ENCODE assay signal across 1 cellular context in genomic region chr6:113432729-113433505, GRCh38.
TF ChIP-seq lines count a peak whose summit lies in the region.

No MANE protein-coding gene starts in this region.

TF ChIP-seq in SK-N-SH treated with all-trans-retinoic acid at 6 μM for 48 hours, 23 proteins besides CTCF, POLR2A, EP300 and RAD21 (continued from another document):
- TF ChIP-seq, protein P1, sequence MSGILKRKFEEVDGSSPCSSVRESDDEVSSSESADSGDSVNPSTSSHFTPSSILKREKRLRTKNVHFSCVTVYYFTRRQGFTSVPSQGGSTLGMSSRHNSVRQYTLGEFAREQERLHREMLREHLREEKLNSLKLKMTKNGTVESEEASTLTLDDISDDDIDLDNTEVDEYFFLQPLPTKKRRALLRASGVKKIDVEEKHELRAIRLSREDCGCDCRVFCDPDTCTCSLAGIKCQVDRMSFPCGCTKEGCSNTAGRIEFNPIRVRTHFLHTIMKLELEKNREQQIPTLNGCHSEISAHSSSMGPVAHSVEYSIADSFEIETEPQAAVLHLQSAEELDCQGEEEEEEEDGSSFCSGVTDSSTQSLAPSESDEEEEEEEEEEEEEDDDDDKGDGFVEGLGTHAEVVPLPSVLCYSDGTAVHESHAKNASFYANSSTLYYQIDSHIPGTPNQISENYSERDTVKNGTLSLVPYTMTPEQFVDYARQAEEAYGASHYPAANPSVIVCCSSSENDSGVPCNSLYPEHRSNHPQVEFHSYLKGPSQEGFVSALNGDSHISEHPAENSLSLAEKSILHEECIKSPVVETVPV (CRISPR knock-in tag; IDR thresholded peaks at IDR 0.05): no peak
- TF ChIP-seq, protein P2, sequence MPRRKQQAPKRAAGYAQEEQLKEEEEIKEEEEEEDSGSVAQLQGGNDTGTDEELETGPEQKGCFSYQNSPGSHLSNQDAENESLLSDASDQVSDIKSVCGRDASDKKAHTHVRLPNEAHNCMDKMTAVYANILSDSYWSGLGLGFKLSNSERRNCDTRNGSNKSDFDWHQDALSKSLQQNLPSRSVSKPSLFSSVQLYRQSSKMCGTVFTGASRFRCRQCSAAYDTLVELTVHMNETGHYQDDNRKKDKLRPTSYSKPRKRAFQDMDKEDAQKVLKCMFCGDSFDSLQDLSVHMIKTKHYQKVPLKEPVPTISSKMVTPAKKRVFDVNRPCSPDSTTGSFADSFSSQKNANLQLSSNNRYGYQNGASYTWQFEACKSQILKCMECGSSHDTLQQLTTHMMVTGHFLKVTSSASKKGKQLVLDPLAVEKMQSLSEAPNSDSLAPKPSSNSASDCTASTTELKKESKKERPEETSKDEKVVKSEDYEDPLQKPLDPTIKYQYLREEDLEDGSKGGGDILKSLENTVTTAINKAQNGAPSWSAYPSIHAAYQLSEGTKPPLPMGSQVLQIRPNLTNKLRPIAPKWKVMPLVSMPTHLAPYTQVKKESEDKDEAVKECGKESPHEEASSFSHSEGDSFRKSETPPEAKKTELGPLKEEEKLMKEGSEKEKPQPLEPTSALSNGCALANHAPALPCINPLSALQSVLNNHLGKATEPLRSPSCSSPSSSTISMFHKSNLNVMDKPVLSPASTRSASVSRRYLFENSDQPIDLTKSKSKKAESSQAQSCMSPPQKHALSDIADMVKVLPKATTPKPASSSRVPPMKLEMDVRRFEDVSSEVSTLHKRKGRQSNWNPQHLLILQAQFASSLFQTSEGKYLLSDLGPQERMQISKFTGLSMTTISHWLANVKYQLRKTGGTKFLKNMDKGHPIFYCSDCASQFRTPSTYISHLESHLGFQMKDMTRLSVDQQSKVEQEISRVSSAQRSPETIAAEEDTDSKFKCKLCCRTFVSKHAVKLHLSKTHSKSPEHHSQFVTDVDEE (CRISPR knock-in tag; IDR thresholded peaks at IDR 0.05): no peak
- TF ChIP-seq PPARA (CRISPR knock-in tag; IDR thresholded peaks at IDR 0.05; ENCODE audit: borderline replicate concordance): no peak
